In the genomic region with DNA sequence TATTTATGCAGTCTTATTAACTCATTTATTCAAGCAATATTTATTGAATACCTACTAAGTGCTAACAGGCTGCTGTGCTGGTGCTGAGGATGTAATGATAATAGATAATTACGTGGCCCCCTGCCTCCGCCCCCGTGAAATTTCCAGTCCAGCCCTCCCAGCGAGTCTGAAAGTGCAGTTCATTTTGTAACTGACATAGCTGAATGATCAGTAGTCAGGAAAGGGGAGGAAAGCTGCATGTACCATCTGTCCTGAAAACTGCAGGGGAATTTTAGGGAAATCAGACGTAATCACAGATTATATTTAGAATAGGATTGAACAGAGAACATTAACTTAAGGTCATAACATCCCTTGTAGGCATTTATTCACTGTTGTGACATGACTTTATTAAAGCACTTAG, we compare ENCODE assay signal across 19 cellular contexts.
DNase-seq lines count a peak whose midpoint lies in the region; ATAC-seq and TF ChIP-seq lines count a peak whose summit lies in the region.
"Had no signal": no experiment of that assay in that cellular context is flagged by ENCODE, and none has a peak within 500 bp of the region (broad histone marks: within the 10 kb centered on the region; RNA-seq: fewer than 3 reads in every experiment).

No MANE protein-coding gene starts in this region.

- H3K9me3 ChIP-seq in right cardiac atrium (ENCODE audit: control insufficient read depth, low read length), result no peaks in the 10 kb centered on the region
- no peaks in the 10 kb centered on the region for H3K9me3 ChIP-seq in thoracic aorta
- H3K9me3 ChIP-seq: MG63 had no signal

- WGBS in right cardiac atrium, result 52% methylated on average over 5 of the region's 5 CpGs

- H3K36me3 ChIP-seq in thoracic aorta, result no peaks in the 10 kb centered on the region
- H3K36me3 ChIP-seq: MG63 had no signal

- no peaks in the 10 kb centered on the region for H3K27me3 ChIP-seq in right cardiac atrium (ENCODE audit: control insufficient read depth, insufficient read depth)
- H3K27me3 ChIP-seq in thoracic aorta (replicated peaks; ENCODE audit: insufficient read depth), result no peaks in the 10 kb centered on the region
- H3K27me3 ChIP-seq: MG63 had no signal

- H3K4me3 ChIP-seq in right cardiac atrium (ENCODE audit: low read length) (no peak overlapping the region), cardiac fibroblast (replicated peaks in 1 of 2; ENCODE audit: low read depth in 2 of 2, low read length in 2 of 2) (no peak overlapping the region), thoracic aorta (peak overlapping the region; percentile 26)
- H3K4me3 ChIP-seq: A549, GM23248, MG63 had no signal

- intact Hi-C loops in left ventricle myocardium superior (cut with micrococcal nuclease) (no loop called here), right cardiac atrium (cut with DNase I) (no loop called here)

- no peak for DNase-seq in left ventricle myocardium superior
- DNase-seq in right cardiac atrium, result no peak
- DNase-seq in cardiac fibroblast (ENCODE audit: low read depth in 2 of 2), result peak; percentile 2 to 49
- DNase-seq in left kidney (ENCODE audit: low read depth, low spot score), result peak; percentile 22
- no peak for DNase-seq in thoracic aorta (ENCODE audit: low spot score)
- no peak for DNase-seq in germinal center (ENCODE audit: low spot score)
- DNase-seq: C1 segment of cervical spinal cord, DND-41, GF-D8, GM23248, KG1, MG63, NCI-H1092 treated with DMSO at 0.1 percent for 48 hours, NCI-H2081 treated with DMSO at 0.1 percent for 48 hours, NCI-H510A, SHP77 had no signal

- TF ChIP-seq CTCF in cardiac fibroblast (IDR thresholded peaks at IDR 0.05; ENCODE audit: low read depth, low read length) (no peak), thoracic aorta (IDR thresholded peaks at IDR 0.05) (no peak)

- peak; percentile 31 for ATAC-seq in left ventricle myocardium superior
- ATAC-seq in right cardiac atrium, result no peak
- no peak for ATAC-seq in thoracic aorta (ENCODE audit: insufficient number of reproducible peaks, low FRiP score, low read depth)
- ATAC-seq in HG02678 (IDR thresholded peaks at IDR 0.05; ENCODE audit: unreplicated experiment), result no peak
- ATAC-seq in HG03139 (IDR thresholded peaks at IDR 0.05; ENCODE audit: unreplicated experiment), result no peak
- ATAC-seq: A549 had no signal

- H3K4me1 ChIP-seq in right cardiac atrium (ENCODE audit: control insufficient read depth, insufficient read depth, low read length), result no peaks in the 10 kb centered on the region
- H3K4me1 ChIP-seq in thoracic aorta (ENCODE audit: control insufficient read depth in 1 of 2, low read depth in 2 of 2), result peaks cover 0 to 5% of the 10 kb centered on the region in 2 donors
- H3K4me1 ChIP-seq: A549 had no signal

- no peak overlapping the region for H3K27ac ChIP-seq in right cardiac atrium (ENCODE audit: low read length)
- no peak overlapping the region for H3K27ac ChIP-seq in thoracic aorta
- H3K27ac ChIP-seq: A549, GM23248 had no signal

Comparison
In these comparisons a context has a peak if more than half of its experiments do, and no peak if none do; other contexts are left out.
1. DNase-seq: peak in cardiac fibroblast (2 of 2) and left kidney (single experiment); none in left ventricle myocardium superior (single experiment), right cardiac atrium (0 of 3), thoracic aorta (single experiment) and germinal center (single experiment).